8 cellular contexts compared by ENCODE assay signal in the genomic region with DNA sequence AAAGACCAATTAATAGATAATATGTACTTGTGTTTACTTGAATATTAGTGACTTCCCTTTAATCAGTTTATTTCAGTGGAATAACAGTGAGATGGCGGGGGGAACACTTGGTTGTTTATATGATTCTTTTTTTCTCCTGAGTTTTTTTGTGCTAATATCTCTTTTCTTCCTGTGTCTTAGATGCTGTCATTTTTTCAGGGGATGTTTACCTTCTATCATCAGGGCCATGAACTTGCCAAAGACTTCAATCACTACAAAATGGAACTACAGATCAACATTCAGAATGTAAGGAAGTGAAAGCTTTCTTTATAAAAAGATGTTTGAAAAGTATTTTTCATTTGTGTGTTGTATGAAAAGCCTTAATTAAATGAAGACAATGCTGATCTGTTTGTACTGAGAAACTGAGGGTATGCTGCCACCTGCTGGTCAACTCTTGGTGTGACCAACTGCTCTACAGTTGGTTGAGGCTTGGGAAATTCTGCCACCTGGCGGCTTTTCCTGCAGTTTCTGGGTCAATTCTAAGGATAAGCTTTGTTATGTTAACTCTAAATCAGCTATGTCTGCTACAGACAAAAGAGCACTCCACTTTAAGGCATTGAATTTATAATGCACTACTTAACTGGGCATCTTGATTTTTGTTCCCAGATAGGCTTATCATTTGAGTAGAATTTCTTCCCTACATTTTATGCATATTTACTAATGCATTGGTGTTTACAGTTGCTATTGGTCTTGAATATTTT.
DNase-seq lines count a peak whose midpoint lies in the region; ATAC-seq and TF ChIP-seq lines count a peak whose summit lies in the region.

No MANE protein-coding gene starts in this region.

- H3K27me3 ChIP-seq in HAP-1 (ENCODE audit: low read depth), result no peaks in the 10 kb centered on the region
- no peaks in the 10 kb centered on the region for H3K27me3 ChIP-seq in MG63
- no peaks in the 10 kb centered on the region for H3K27me3 ChIP-seq in thyroid gland

- TF ChIP-seq POLR2A in thyroid gland (IDR thresholded peaks at IDR 0.05), result no peak

- H3K9me3 ChIP-seq in HAP-1 (no peaks in the 10 kb centered on the region), MG63 (no peaks in the 10 kb centered on the region), thyroid gland (no peaks in the 10 kb centered on the region)

- in situ Hi-C loops in HAP-1 (cut with MboI; ENCODE audit: low sequenced_read_pairs), result loop anchor here (10.0 to 25.0 kb wide), 3 partner anchors 162 to 354 kb away; a partner anchor contains a TSS

- no peak overlapping the region for H3K4me3 ChIP-seq in HAP-1
- H3K4me3 ChIP-seq in MG63, result no peak overlapping the region
- no peak overlapping the region for H3K4me3 ChIP-seq in thyroid gland (replicated peaks in 1 of 3)

- 37 to 40% methylated on average over 2 of the region's 2 CpGs for WGBS in thyroid gland, 2 donors

- intact Hi-C loops in thyroid gland (cut with DNase I), result loop anchor here (10.0 kb wide), 1 partner anchor 272 kb away; no protein-coding TSS in a partner anchor

- H3K4me1 ChIP-seq in HAP-1, result peaks cover 15% of the 10 kb centered on the region
- peaks cover 0 to 3% of the 10 kb centered on the region in 2 donors for H3K4me1 ChIP-seq in thyroid gland

- peak in 2 of 3 donors; percentile 98 for TF ChIP-seq CTCF in omental fat pad (IDR thresholded peaks at IDR 0.05)
- peak; percentile 91 to 100 (median 98) for TF ChIP-seq CTCF in thyroid gland (IDR thresholded peaks at IDR 0.05)

- peak overlapping the region in 1 of 3 donors; percentile 30 for H3K27ac ChIP-seq in thyroid gland

- DNase-seq in GM03348 (ENCODE audit: low spot score) (peak; percentile 83), HAP-1 (ENCODE audit: low spot score in 2 of 2) (peak; percentile 95 to 96), MG63 (peak; percentile 65), SHP77 (lab: John Stamatoyannopoulos, UW) (peak; percentile 67 to 68), germinal center (ENCODE audit: low spot score) (peak; percentile 77), omental fat pad (ENCODE audit: low spot score) (peak; percentile 97), thyroid gland (peak; percentile 96 to 98)
- peak; percentile 96 for DNase-seq in activated effector memory CD4-positive, alpha-beta T cell treated with anti-CD3 and anti-CD28 coated beads, Interleukin-2, amount 50 U/mL, for 16 hours

- H3K36me3 ChIP-seq in HAP-1 (replicated peaks) (no peaks in the 10 kb centered on the region; the same call in none of the 2 replicates), MG63 (no peaks in the 10 kb centered on the region; the same call in none of the 2 replicates), thyroid gland (no peaks in the 10 kb centered on the region)

- ATAC-seq in omental fat pad (ENCODE audit: low FRiP score), result peak; percentile 81
